Comparison of ENCODE assay signal across 8 cellular contexts in genomic region chr6:33200234-33201146, GRCh38. TPM values are rescaled to one million over a fixed set of nuclear protein-coding genes. Genes with fewer than 3 reads are reported as not detected.
DNase-seq lines count a peak whose midpoint lies in the region; ATAC-seq lines count a peak whose summit lies in the region.

Gene RXRB, minus strand, starts transcription at chr6:33200665. Its CDS starts 189 bp downstream, at chr6:33200476.
Gene SLC39A7, plus strand, starts transcription at chr6:33200867. Its CDS starts 379 bp downstream, at chr6:33201246.

- H3K36me3 Mint-ChIP-seq in activated naive CD4-positive, alpha-beta T cell treated with anti-CD3 and anti-CD28 coated beads, Interleukin-2, amount 50 U/mL, for 72 hours: peaks cover 38 to 59% of the 10 kb centered on the region in 2 donors

- H3K9me3 Mint-ChIP-seq in activated naive CD4-positive, alpha-beta T cell treated with anti-CD3 and anti-CD28 coated beads, Interleukin-2, amount 50 U/mL, for 72 hours: no peaks in the 10 kb centered on the region

- H3K27ac Mint-ChIP-seq in activated naive CD4-positive, alpha-beta T cell treated with anti-CD3 and anti-CD28 coated beads, Interleukin-2, amount 50 U/mL, for 72 hours: peak within 1 kb of the TSS; percentile 98 to 100

- peak; percentile 99 for DNase-seq in GM03348 (ENCODE audit: low spot score)
- peak; percentile 98 for DNase-seq in NCI-H1105 treated with DMSO at 0.1 percent for 48 hours (lab: John Stamatoyannopoulos, UW)
- DNase-seq in SKM-1 treated with dmso at 0.1 percent for 144 hours (lab: John Stamatoyannopoulos, UW; ENCODE audit: unreplicated experiment): peak; percentile 92
- DNase-seq in activated naive CD4-positive, alpha-beta T cell treated with anti-CD3 and anti-CD28 coated beads, Interleukin-2, amount 50 U/mL, for 72 hours (ENCODE audit: low spot score in 2 of 2): peak; percentile 95 to 98
- DNase-seq in globus pallidus (ENCODE audit: low spot score): peak; percentile 99
- DNase-seq in nucleus accumbens (lab: John Stamatoyannopoulos, UW): peak; percentile 74 to 99 (median 97)
- DNase-seq in superior temporal gyrus (ENCODE audit: extremely low spot score): peak; percentile 99

- peak; percentile 59 for ATAC-seq in HG02610 (IDR thresholded peaks at IDR 0.05; ENCODE audit: unreplicated experiment)
- ATAC-seq in activated naive CD4-positive, alpha-beta T cell treated with anti-CD3 and anti-CD28 coated beads, Interleukin-2, amount 50 U/mL, for 72 hours: peak; percentile 46 to 62

RNA-seq across cellular contexts. Expression of gene RXRB, which starts in this region (rescaled TPM):
- 10 to 100 TPM; 46.6 to 89.0 TPM for total RNA-seq in activated naive CD4-positive, alpha-beta T cell treated with anti-CD3 and anti-CD28 coated beads, Interleukin-2, amount 50 U/mL, for 72 hours

RNA-seq across cellular contexts. Expression of gene SLC39A7, which starts in this region (rescaled TPM):
- total RNA-seq in activated naive CD4-positive, alpha-beta T cell treated with anti-CD3 and anti-CD28 coated beads, Interleukin-2, amount 50 U/mL, for 72 hours: 10 to 100 TPM; 45.8 to 78.2 TPM

Comparison
In these comparisons a context has a peak if more than half of its experiments do, and no peak if none do; other contexts are left out.
1. Peak in every context shown above with its lines: DNase-seq and ATAC-seq.